Comparison of ENCODE assay signal across 25 cellular contexts in genomic region chr6:91538622-91539021, GRCh38.
"Had no signal": no experiment of that assay in that cellular context is flagged by ENCODE, and none has a peak within 500 bp of the region (broad histone marks: within the 10 kb centered on the region; RNA-seq: fewer than 3 reads in every experiment).

No MANE protein-coding gene starts in this region.

- H3K9me3 Mint-ChIP-seq: natural killer cell treated with Interleukin-12 subunit alpha and Interleukin-12 subunit beta and Interleukin-15 and Interleukin-18, amount 100 ng/mL, for 72 hours had no signal

- DNase-seq: hypothalamus; islet precursor cell; left ventricle myocardium inferior; midbrain; mucosa of descending colon; naive thymus-derived CD4-positive, alpha-beta T cell; ovary; retina; right cardiac atrium; stimulated activated CD4-positive, alpha-beta T cell treated with anti-CD3 and anti-CD28 coated beads, Interleukin-12 subunit alpha, Interleukin-12 subunit beta, amount 100 ng/mL, for 4 hours; stimulated activated CD4-positive, alpha-beta T cell treated with anti-CD3 and anti-CD28 coated beads, Interleukin-15, amount 100 ng/mL, for 24 hours; stimulated activated CD4-positive, alpha-beta T cell treated with anti-CD3 and anti-CD28 coated beads, Interleukin-2, amount 100 ng/mL, for 24 hours; stimulated activated CD4-positive, alpha-beta T cell treated with anti-CD3 and anti-CD28 coated beads, Interleukin-4, amount 100 ng/mL, for 1 hour; stimulated activated naive B cell treated with anti-CD40 and anti-IgM and Interleukin-4, amounts not matched to agents 10 μg/mL and 1 μg/mL and 100 μg/mL, for 72 hours; stimulated activated naive CD8-positive, alpha-beta T cell treated with anti-CD3 and anti-CD28 coated beads, Interleukin-15, Interleukin-2, amounts not matched to agents 100 U/mL and 50 U/mL, for 24 hours; stomach; testis; thyroid gland; transverse colon; upper lobe of left lung had no signal

- H3K4me3 Mint-ChIP-seq: naive thymus-derived CD4-positive, alpha-beta T cell; natural killer cell treated with Interleukin-12 subunit alpha and Interleukin-12 subunit beta and Interleukin-15 and Interleukin-18, amount 100 ng/mL, for 72 hours; stimulated activated naive B cell treated with anti-CD40 and anti-IgM and Interleukin-4, amounts not matched to agents 10 μg/mL and 1 μg/mL and 100 μg/mL, for 72 hours had no signal

- H3K4me1 ChIP-seq: left ventricle myocardium inferior, prostate gland, stomach, testis, thyroid gland, transverse colon, upper lobe of left lung, vagina had no signal

- H3K36me3 ChIP-seq: left ventricle myocardium inferior, ovary, prostate gland, stomach, thyroid gland, transverse colon, upper lobe of left lung, vagina had no signal

- H3K27me3 Mint-ChIP-seq: naive thymus-derived CD4-positive, alpha-beta T cell; natural killer cell treated with Interleukin-12 subunit alpha and Interleukin-12 subunit beta and Interleukin-15 and Interleukin-18, amount 100 ng/mL, for 72 hours; stimulated activated naive B cell treated with anti-CD40 and anti-IgM and Interleukin-4, amounts not matched to agents 10 μg/mL and 1 μg/mL and 100 μg/mL, for 72 hours had no signal

- H3K4me3 ChIP-seq: left ventricle myocardium inferior, lung, mucosa of descending colon, ovary, prostate gland, skin epidermis, stomach, testis, thyroid gland, transverse colon, upper lobe of left lung, vagina had no signal

- H3K27me3 ChIP-seq: ovary, stomach, testis, thyroid gland, transverse colon, upper lobe of left lung, vagina had no signal

- H3K27ac Mint-ChIP-seq: natural killer cell treated with Interleukin-12 subunit alpha and Interleukin-12 subunit beta and Interleukin-15 and Interleukin-18, amount 100 ng/mL, for 72 hours; stimulated activated naive B cell treated with anti-CD40 and anti-IgM and Interleukin-4, amounts not matched to agents 10 μg/mL and 1 μg/mL and 100 μg/mL, for 72 hours had no signal

- H3K27ac ChIP-seq: left ventricle myocardium inferior, ovary, prostate gland, skin epidermis, stomach, testis, thyroid gland, transverse colon, upper lobe of left lung, vagina had no signal

- H3K9me3 ChIP-seq: mucosa of descending colon, ovary, prostate gland, testis, thyroid gland, transverse colon, upper lobe of left lung, vagina had no signal

- H3K4me1 Mint-ChIP-seq: naive thymus-derived CD4-positive, alpha-beta T cell; stimulated activated naive B cell treated with anti-CD40 and anti-IgM and Interleukin-4, amounts not matched to agents 10 μg/mL and 1 μg/mL and 100 μg/mL, for 72 hours had no signal

- H3K36me3 Mint-ChIP-seq: naive thymus-derived CD4-positive, alpha-beta T cell; natural killer cell treated with Interleukin-12 subunit alpha and Interleukin-12 subunit beta and Interleukin-15 and Interleukin-18, amount 100 ng/mL, for 72 hours; stimulated activated naive B cell treated with anti-CD40 and anti-IgM and Interleukin-4, amounts not matched to agents 10 μg/mL and 1 μg/mL and 100 μg/mL, for 72 hours had no signal
